ENCODE assay signal across 8 cellular contexts in genomic region chr5:142015781-142016533, GRCh38. TPM values are rescaled to one million over a fixed set of nuclear protein-coding genes. Genes with fewer than 3 reads are reported as not detected.
DNase-seq lines count a peak whose midpoint lies in the region; ATAC-seq, FAIRE-seq and TF ChIP-seq lines count a peak whose summit lies in the region.

No MANE protein-coding gene starts in this region.

- no TSS peak for BruUV-seq in Calu3 (replicated peaks; lab: Mats Ljungman, UMichigan)

- H3K27me3 ChIP-seq in adrenal gland = no peaks in the 10 kb centered on the region

- H3K27me3 Mint-ChIP-seq in Calu3 (ENCODE audit: unreplicated experiment) = no peaks in the 10 kb centered on the region

- ATAC-seq in HG02623 (IDR thresholded peaks at IDR 0.05; ENCODE audit: unreplicated experiment) = peak; percentile 30

- peaks cover 36% of the 10 kb centered on the region for H3K4me1 Mint-ChIP-seq in Calu3 (ENCODE audit: low read depth, unreplicated experiment)

- H3K4me3 Mint-ChIP-seq in Calu3 (ENCODE audit: low read depth, unreplicated experiment) = peak overlapping the region; percentile 5

- no peak for TF ChIP-seq POLR2A in adrenal gland (IDR thresholded peaks at IDR 0.05)

- H3K36me3 ChIP-seq in adrenal gland (replicated peaks in 1 of 2) = no peaks in the 10 kb centered on the region

- no peak for FAIRE-seq in HTR-8/SVneo (lab: Jason Lieb, UNC)

- peaks cover 39% of the 10 kb centered on the region for H3K36me3 Mint-ChIP-seq in Calu3 (ENCODE audit: insufficient read depth, unreplicated experiment)

- H3K27ac Mint-ChIP-seq in Calu3 (ENCODE audit: unreplicated experiment) = peak overlapping the region; percentile 90

- intact Hi-C loops in Calu3 (cut with micrococcal nuclease; ENCODE audit: unreplicated experiment) = loop anchor here (1.0 kb wide), 1 partner anchor 128 kb away; no protein-coding TSS in a partner anchor
- intact Hi-C loops in adrenal gland (cut with DNase I) = no loop called here

- H3K9me3 Mint-ChIP-seq in Calu3 (ENCODE audit: low read depth, unreplicated experiment) = no peaks in the 10 kb centered on the region

- DNase-seq in Calu3 (peak; percentile 23), RKO (ENCODE audit: low spot score) (peak; percentile 88), adrenal gland (peak in 3 of 7 donors; percentile 20 to 28 (median 25)), medulla oblongata (ENCODE audit: extremely low spot score) (peak; percentile 67), GM10266 (ENCODE audit: extremely low spot score) (no peak), HTR-8/SVneo (ENCODE audit: insufficient read length, low spot score) (no peak), NCI-H526 (lab: John Stamatoyannopoulos, UW) (no peak)

- TF ChIP-seq CTCF in Calu3 (IDR thresholded peaks at IDR 0.05; ENCODE audit: unreplicated experiment) (no peak), adrenal gland (IDR thresholded peaks at IDR 0.05) (no peak), GM10266 (IDR thresholded peaks at IDR 0.05; ENCODE audit: control insufficient read depth, insufficient read depth, low read depth, missing control alignments) (no peak)

- CTCF ChIA-PET in Calu3 (lab: Charles Lee) = interaction anchor here (0.6 to 2.2 kb wide), 7 partner anchors 9 to 368 kb away, joined by 3 to 14 read pairs (median 5); partner anchors contain the start of gene SPRY4

- peak overlapping the region in 3 of 5 donors; percentile 17 to 96 (median 96) for H3K27ac ChIP-seq in adrenal gland

- H3K4me3 ChIP-seq in adrenal gland = no peak overlapping the region

- WGBS in adrenal gland, 4 donors = 56 to 69% (median 65%) methylated on average over 6 of the region's 6 CpGs

- no peaks in the 10 kb centered on the region for H3K9me3 ChIP-seq in adrenal gland (replicated peaks in 1 of 3)

- H3K4me1 ChIP-seq in adrenal gland (replicated peaks in 1 of 2) = peaks cover 17 to 20% of the 10 kb centered on the region in 2 donors

RNA-seq across cellular contexts. Expression of gene GNPDA1, which starts 3.1 kb away (rescaled TPM):
- total RNA-seq in Calu3 (2022) (53.2 and 54.0 TPM in 2 replicates), adrenal gland (10 to 100 TPM; 23.3 to 92.5 (median 58.7) TPM)
- 10 to 100 TPM; 28.5 to 92.8 (median 40.5) TPM for polyA plus RNA-seq in adrenal gland

RNA-seq across cellular contexts. Expression of gene RNF14, which starts 47.1 kb away (rescaled TPM):
- 32.2 and 43.3 TPM in 2 replicates for total RNA-seq in Calu3 (2022)
- 100 to 1,000 TPM in 2 of 8 donors, 10 to 100 TPM in 6; 71.3 to 110 (median 83.6) TPM for total RNA-seq in adrenal gland
- 100 to 1,000 TPM in 1 of 3 donors, 10 to 100 TPM in 2; 21.6 to 122 (median 26.2) TPM for polyA plus RNA-seq in adrenal gland

RNA-seq across cellular contexts. Expression of gene PCDH12, which starts 58.0 kb away (rescaled TPM):
- total RNA-seq in Calu3 (2022) (not detected in 2 replicates), adrenal gland (10 to 100 TPM in 6 of 8 donors, 1 to 10 TPM in 2; 7.3 to 18.4 (median 15.9) TPM)
- polyA plus RNA-seq in adrenal gland = 1 to 10 TPM; 3.3 to 4.5 (median 4.0) TPM

Comparison
In these comparisons a context has a peak if more than half of its experiments do, and no peak if none do; other contexts are left out.
1. DNase-seq: peak in Calu3 (single experiment), RKO (single experiment) and medulla oblongata (single experiment); none in GM10266 (single experiment), HTR-8/SVneo (single experiment) and NCI-H526 (0 of 2).